8 cellular contexts compared by ENCODE assay signal in the genomic region with DNA sequence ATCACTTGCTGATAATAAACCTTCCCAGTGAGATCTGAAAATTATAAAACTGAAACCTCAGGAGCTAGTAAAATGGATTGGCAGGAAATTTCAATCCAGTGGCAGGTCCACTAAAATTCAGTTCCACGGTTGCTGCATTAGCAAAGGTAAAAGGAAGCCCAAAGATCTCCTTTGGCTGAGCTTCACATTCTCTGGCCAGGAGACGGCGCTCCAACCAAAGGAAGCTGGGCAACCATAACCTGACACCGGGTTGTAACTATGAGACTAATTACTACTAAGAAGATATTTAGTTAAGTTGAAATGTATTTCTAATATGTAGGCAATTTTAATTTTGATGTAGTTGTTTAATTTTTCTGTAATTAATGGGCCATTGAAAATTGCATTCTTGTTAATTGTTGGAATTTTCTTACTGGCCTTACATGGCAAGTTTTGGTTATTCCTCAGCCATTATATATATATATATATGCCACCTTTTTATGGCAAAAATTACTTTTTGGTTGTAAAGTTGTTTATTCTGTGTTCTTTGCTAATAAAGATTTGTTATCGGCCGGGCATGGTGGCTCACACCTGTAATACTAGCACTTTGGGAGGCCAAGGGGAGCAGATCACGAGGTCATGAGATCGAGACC. TPM values are rescaled to one million over a fixed set of nuclear protein-coding genes. Genes with fewer than 3 reads are reported as not detected.
DNase-seq lines count a peak whose midpoint lies in the region; ATAC-seq and TF ChIP-seq lines count a peak whose summit lies in the region.

No MANE protein-coding gene starts in this region.

- H3K4me3 ChIP-seq in AG04449 (ENCODE audit: low read depth, low read length) (no peak overlapping the region), GM12865 (ENCODE audit: low read depth, low read length) (no peak overlapping the region)

- no peaks in the 10 kb centered on the region for H3K36me3 Mint-ChIP-seq in natural killer cell treated with Interleukin-12 subunit alpha and Interleukin-12 subunit beta and Interleukin-15 and Interleukin-18, amount 100 ng/mL, for 72 hours

- no peaks in the 10 kb centered on the region for H3K9me3 Mint-ChIP-seq in natural killer cell treated with Interleukin-12 subunit alpha and Interleukin-12 subunit beta and Interleukin-15 and Interleukin-18, amount 100 ng/mL, for 72 hours

- CTCF ChIA-PET in AG04449 (lab: Yijun Ruan, JAX) = interaction anchor here (0.7 to 7.6 kb wide), 11 partner anchors 9 to 275 kb away, joined by 3 to 134 read pairs (median 4); partner anchors contain the start of gene CACNB3

- no peak for DNase-seq in AG04449 (ENCODE audit: low read depth, low spot score)
- DNase-seq in GM12865 (ENCODE audit: low read depth) = peak; percentile 66
- DNase-seq in NCI-H774 (lab: John Stamatoyannopoulos, UW) = peak; percentile 10
- DNase-seq in activated T-cell treated with anti-CD3 and anti-CD28 coated beads, Interleukin-2, amount 50 U/mL, for 48 hours = peak; percentile 72 to 75
- peak; percentile 75 for DNase-seq in iPS-NIHi7 (ENCODE audit: extremely low spot score)
- peak; percentile 24 to 43 (median 30) for DNase-seq in stimulated activated CD4-positive, alpha-beta T cell treated with anti-CD3 and anti-CD28 coated beads, TNF-alpha, amount 100 ng/mL, for 48 hours (ENCODE audit: low read depth in 3 of 3)
- no peak for DNase-seq in natural killer cell treated with Interleukin-12 subunit alpha and Interleukin-12 subunit beta and Interleukin-15 and Interleukin-18, amount 100 ng/mL, for 72 hours (ENCODE audit: low spot score)

- peak; percentile 56 for TF ChIP-seq CTCF in AG04449 (IDR thresholded peaks at IDR 0.05; ENCODE audit: insufficient read depth, low read length, missing control alignments)
- TF ChIP-seq CTCF in GM12865 (IDR thresholded peaks at IDR 0.05; ENCODE audit: insufficient read depth, low read depth, low read length, missing control alignments) = peak; percentile 73

- H3K27me3 Mint-ChIP-seq in natural killer cell treated with Interleukin-12 subunit alpha and Interleukin-12 subunit beta and Interleukin-15 and Interleukin-18, amount 100 ng/mL, for 72 hours = peaks cover 11 to 22% of the 10 kb centered on the region in 2 donors

- H3K4me1 Mint-ChIP-seq in natural killer cell treated with Interleukin-12 subunit alpha and Interleukin-12 subunit beta and Interleukin-15 and Interleukin-18, amount 100 ng/mL, for 72 hours (ENCODE audit: low read depth in 2 of 2) = peaks cover 5 to 20% of the 10 kb centered on the region in 2 donors

- ATAC-seq in natural killer cell treated with Interleukin-12 subunit alpha and Interleukin-12 subunit beta and Interleukin-15 and Interleukin-18, amount 100 ng/mL, for 72 hours = no peak
- ATAC-seq in HG02981 (IDR thresholded peaks at IDR 0.05; ENCODE audit: unreplicated experiment) = no peak

- POLR2A ChIA-PET in AG04449 (lab: Yijun Ruan, JAX) = no interaction called here

- no peak overlapping the region for H3K4me3 Mint-ChIP-seq in natural killer cell treated with Interleukin-12 subunit alpha and Interleukin-12 subunit beta and Interleukin-15 and Interleukin-18, amount 100 ng/mL, for 72 hours

- no peak overlapping the region for H3K27ac Mint-ChIP-seq in natural killer cell treated with Interleukin-12 subunit alpha and Interleukin-12 subunit beta and Interleukin-15 and Interleukin-18, amount 100 ng/mL, for 72 hours

RNA-seq across cellular contexts. Expression of gene OR8S1, which starts 17.0 kb away (rescaled TPM):
- total RNA-seq in natural killer cell treated with Interleukin-12 subunit alpha and Interleukin-12 subunit beta and Interleukin-15 and Interleukin-18, amount 100 ng/mL, for 72 hours = not detected

RNA-seq across cellular contexts. Expression of gene LALBA, which starts 27.4 kb away (rescaled TPM):
- total RNA-seq in natural killer cell treated with Interleukin-12 subunit alpha and Interleukin-12 subunit beta and Interleukin-15 and Interleukin-18, amount 100 ng/mL, for 72 hours = not detected

Comparison
In these comparisons a context has a peak if more than half of its experiments do, and no peak if none do; other contexts are left out.
1. DNase-seq: peak in GM12865 (single experiment), NCI-H774 (single experiment), activated T-cell treated with anti-CD3 and anti-CD28 coated beads, Interleukin-2, amount 50 U/mL, for 48 hours (2 of 2), iPS-NIHi7 (single experiment) and stimulated activated CD4-positive, alpha-beta T cell treated with anti-CD3 and anti-CD28 coated beads, TNF-alpha, amount 100 ng/mL, for 48 hours (3 of 3); none in AG04449 (single experiment) and natural killer cell treated with Interleukin-12 subunit alpha and Interleukin-12 subunit beta and Interleukin-15 and Interleukin-18, amount 100 ng/mL, for 72 hours (single experiment).